Comparison of ENCODE assay signal across 17 cellular contexts in genomic region chr15:77811270-77811669, GRCh38.
"Had no signal": no experiment of that assay in that cellular context is flagged by ENCODE, and none has a peak within 500 bp of the region (broad histone marks: within the 10 kb centered on the region; RNA-seq: fewer than 3 reads in every experiment).

No MANE protein-coding gene starts in this region.

- H3K36me3 ChIP-seq: SJCRH30 had no signal

- DNase-seq: Karpas-422, KG1, MM.1S, NCI-H1092 treated with DMSO at 0.1 percent for 48 hours, NCI-H1436, NCI-H187, NCI-H2081, NCI-H2107, NCI-H2227 treated with DMSO at 0.1 percent for 48 hours, NCI-H524, NCI-H526 treated with DMSO at 0.1 percent for 48 hours, NCI-H748 treated with DMSO at 0.1 percent for 48 hours, PC-3, SHP77, SJCRH30 had no signal

- H3K27ac ChIP-seq: RWPE1, SJCRH30 had no signal

- H3K9me3 ChIP-seq: SJCRH30 had no signal

- ATAC-seq: Panc1, PC-3 had no signal

- H3K27me3 ChIP-seq: SJCRH30 had no signal

- H3K4me3 ChIP-seq: SJCRH30 had no signal
